ENCODE assay signal across 28 cellular contexts in the genomic region with DNA sequence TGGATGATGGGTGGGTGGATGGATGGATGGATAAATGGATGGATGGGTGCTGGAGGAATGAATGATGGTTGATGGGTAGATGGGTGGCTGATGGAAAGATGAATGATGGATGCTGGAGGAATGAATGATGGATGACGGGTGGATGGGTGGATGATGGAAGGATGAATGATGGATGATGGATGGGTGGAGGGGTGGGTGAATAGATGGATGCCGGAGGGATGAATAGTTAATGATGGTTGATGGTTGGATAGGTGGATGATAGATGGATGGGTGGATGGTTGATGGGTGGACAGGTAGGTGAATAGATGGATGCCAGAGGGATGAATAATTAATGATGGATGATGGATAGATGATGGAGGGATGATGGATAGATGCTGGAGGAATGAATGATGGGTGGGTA. TPM values are rescaled to one million over a fixed set of nuclear protein-coding genes. Genes with fewer than 3 reads are reported as not detected.
"Had no signal": no experiment of that assay in that cellular context is flagged by ENCODE, and none has a peak within 500 bp of the region (broad histone marks: within the 10 kb centered on the region; RNA-seq: fewer than 3 reads in every experiment).

No MANE protein-coding gene starts in this region.

- H3K4me2 ChIP-seq: hepatocyte had no signal

- H3K9me3 ChIP-seq: heart right ventricle, left ventricle myocardium inferior, mucosa of descending colon, ovary, prostate gland, sigmoid colon, spleen, testis, thyroid gland, transverse colon, upper lobe of left lung, vagina had no signal

- H3K36me3 Mint-ChIP-seq: naive thymus-derived CD4-positive, alpha-beta T cell; stimulated activated effector memory CD8-positive, alpha-beta T cell treated with anti-CD3 and anti-CD28 coated beads, Interleukin-12 subunit alpha, Interleukin-12 subunit beta, amount 100 ng/mL, for 72 hours had no signal

- H3K36me3 ChIP-seq: left ventricle myocardium inferior, ovary, prostate gland, sigmoid colon, spleen, thyroid gland, transverse colon, upper lobe of left lung, vagina had no signal

- H3K4me3 ChIP-seq: heart right ventricle, hepatocyte, left ventricle myocardium inferior, lung, mucosa of descending colon, ovary, prostate gland, sigmoid colon, spleen, testis, thyroid gland, transverse colon, upper lobe of left lung, vagina had no signal

- H3K4me3 Mint-ChIP-seq: memory B cell; naive thymus-derived CD4-positive, alpha-beta T cell; nephron; stimulated activated effector memory CD8-positive, alpha-beta T cell treated with anti-CD3 and anti-CD28 coated beads, Interleukin-12 subunit alpha, Interleukin-12 subunit beta, amount 100 ng/mL, for 72 hours; stimulated activated naive CD8-positive, alpha-beta T cell treated with anti-CD3 and anti-CD28 coated beads, Interleukin-15, amount 100 ng/mL, for 72 hours had no signal

- H3K27ac Mint-ChIP-seq: memory B cell; naive thymus-derived CD4-positive, alpha-beta T cell; nephron; stimulated activated effector memory CD8-positive, alpha-beta T cell treated with anti-CD3 and anti-CD28 coated beads, Interleukin-12 subunit alpha, Interleukin-12 subunit beta, amount 100 ng/mL, for 72 hours; stimulated activated naive CD8-positive, alpha-beta T cell treated with anti-CD3 and anti-CD28 coated beads, Interleukin-15, amount 100 ng/mL, for 72 hours had no signal

- H2AFZ ChIP-seq: hepatocyte had no signal

- DNase-seq: islet precursor cell; left ventricle myocardium inferior; midbrain; mucosa of descending colon; naive thymus-derived CD4-positive, alpha-beta T cell; ovary; retina; sigmoid colon; small intestine; spleen; stimulated activated CD4-positive, alpha-beta T cell treated with anti-CD3 and anti-CD28 coated beads, Interleukin-4, amount 100 ng/mL, for 24 hours; stimulated activated naive CD4-positive, alpha-beta T cell treated with Interleukin-2 at 50 U/mL for 16 hours; stimulated activated naive CD8-positive, alpha-beta T cell treated with anti-CD3 and anti-CD28 coated beads, Interleukin-15, amount 100 ng/mL, for 72 hours; substantia nigra; testis; thyroid gland; transverse colon; upper lobe of left lung had no signal

- H3K9me3 Mint-ChIP-seq: nephron had no signal

- ATAC-seq: heart right ventricle; mucosa of descending colon; naive thymus-derived CD4-positive, alpha-beta T cell; right cardiac atrium; stimulated activated effector memory CD8-positive, alpha-beta T cell treated with anti-CD3 and anti-CD28 coated beads, Interleukin-12 subunit alpha, Interleukin-12 subunit beta, amount 100 ng/mL, for 72 hours; stimulated activated naive CD8-positive, alpha-beta T cell treated with anti-CD3 and anti-CD28 coated beads, Interleukin-15, amount 100 ng/mL, for 72 hours had no signal

- H3K27ac ChIP-seq: heart right ventricle, hepatocyte, left ventricle myocardium inferior, ovary, prostate gland, sigmoid colon, spleen, testis, thyroid gland, transverse colon, upper lobe of left lung, vagina had no signal

- H3K4me1 ChIP-seq: left ventricle myocardium inferior, prostate gland, spleen, transverse colon, upper lobe of left lung, vagina had no signal

- H3K27me3 ChIP-seq: heart right ventricle, hepatocyte, ovary, sigmoid colon, testis, thyroid gland, upper lobe of left lung, vagina had no signal

- H3K4me1 Mint-ChIP-seq: nephron; stimulated activated effector memory CD8-positive, alpha-beta T cell treated with anti-CD3 and anti-CD28 coated beads, Interleukin-12 subunit alpha, Interleukin-12 subunit beta, amount 100 ng/mL, for 72 hours; stimulated activated naive CD8-positive, alpha-beta T cell treated with anti-CD3 and anti-CD28 coated beads, Interleukin-15, amount 100 ng/mL, for 72 hours had no signal

- H3K79me2 ChIP-seq: hepatocyte had no signal

- FAIRE-seq: small intestine had no signal

RNA-seq across cellular contexts. Expression of gene ANO1, which starts 41.4 kb away (rescaled TPM):
- total RNA-seq: myocyte; naive thymus-derived CD4-positive, alpha-beta T cell had no signal
- polyA plus RNA-seq: naive thymus-derived CD4-positive, alpha-beta T cell had no signal
